Comparison of ENCODE assay signal across 17 cellular contexts in genomic region chr1:101282314-101283087, GRCh38. TPM values are rescaled to one million over a fixed set of nuclear protein-coding genes. Genes with fewer than 3 reads are reported as not detected.
DNase-seq lines count a peak whose midpoint lies in the region; ATAC-seq and TF ChIP-seq lines count a peak whose summit lies in the region.
"Had no signal": no experiment of that assay in that cellular context is flagged by ENCODE, and none has a peak within 500 bp of the region (broad histone marks: within the 10 kb centered on the region; RNA-seq: fewer than 3 reads in every experiment).

No MANE protein-coding gene starts in this region.

- no peaks in the 10 kb centered on the region for H3K27me3 ChIP-seq in SK-N-SH (ENCODE audit: insufficient read depth)
- H3K27me3 ChIP-seq in effector memory CD4-positive, alpha-beta T cell (replicated peaks; ENCODE audit: control insufficient read depth, insufficient read depth, low read length, poor library complexity, severe bottlenecking) = no peaks in the 10 kb centered on the region
- H3K27me3 ChIP-seq in left lung = peaks cover 3 to 6% of the 10 kb centered on the region in 2 donors

- H3K27ac Mint-ChIP-seq in activated T-cell treated with anti-CD3 and anti-CD28 coated beads, Interleukin-2, amount 50 U/mL, for 24 hours = peak overlapping the region; percentile 87
- H3K27ac Mint-ChIP-seq: activated CD4-positive, alpha-beta T cell treated with anti-CD3 and anti-CD28 coated beads, Interleukin-2, amount 10 ng/mL, durations not matched to agents 24 days and 14 days had no signal

- TF ChIP-seq RAD21 in SK-N-SH (IDR thresholded peaks at IDR 0.05; ENCODE audit: low read length) = no peak

- peaks cover 94% of the 10 kb centered on the region for H3K4me1 Mint-ChIP-seq in activated T-cell treated with anti-CD3 and anti-CD28 coated beads, Interleukin-2, amount 50 U/mL, for 24 hours (ENCODE audit: low read depth)

- TF ChIP-seq CTCF in SK-N-SH (IDR thresholded peaks at IDR 0.05) (no peak), left lung (IDR thresholded peaks at IDR 0.05) (no peak)

- H4K20me1 ChIP-seq in SK-N-SH (ENCODE audit: insufficient read depth) = no peaks in the 10 kb centered on the region

- WGBS in SK-N-SH (ENCODE audit: low lambda C conversion rate) = 67% methylated on average over 10 of the region's 10 CpGs

- no peaks in the 10 kb centered on the region for H3K9me3 ChIP-seq in SK-N-SH
- H3K9me3 ChIP-seq in effector memory CD4-positive, alpha-beta T cell (ENCODE audit: control insufficient read depth, low read length) = no peaks in the 10 kb centered on the region
- no peaks in the 10 kb centered on the region for H3K9me3 ChIP-seq in left lung

- H3K4me3 Mint-ChIP-seq in activated T-cell treated with anti-CD3 and anti-CD28 coated beads, Interleukin-2, amount 50 U/mL, for 24 hours = no peak overlapping the region
- H3K4me3 Mint-ChIP-seq: activated CD4-positive, alpha-beta T cell treated with anti-CD3 and anti-CD28 coated beads, Interleukin-2, amount 10 ng/mL, durations not matched to agents 24 days and 14 days had no signal

- no peak for TF ChIP-seq EP300 in SK-N-SH (IDR thresholded peaks at IDR 0.05; ENCODE audit: borderline replicate concordance in 1 of 2, low read depth in 1 of 2, low read length in 1 of 2)

- H3K4me1 ChIP-seq in SK-N-SH (ENCODE audit: control insufficient read depth in 1 of 2, insufficient read depth in 2 of 2, low read depth in 1 of 2, low read length in 1 of 2) (peaks cover 0 to 3% of the 10 kb centered on the region in 2 experiments; a peak in 1 of 4 replicates), left lung (peaks cover 0 to 10% of the 10 kb centered on the region in 2 donors)
- peaks cover 82% of the 10 kb centered on the region for H3K4me1 ChIP-seq in effector memory CD4-positive, alpha-beta T cell (ENCODE audit: control insufficient read depth, insufficient read depth, low read length, poor library complexity, severe bottlenecking)

- ATAC-seq in HG03442 (IDR thresholded peaks at IDR 0.05; ENCODE audit: unreplicated experiment) (no peak), left lung (no peak)

- H3K27ac ChIP-seq in SK-N-SH (ENCODE audit: low read depth in 2 of 2, low read length in 1 of 2) = no peak overlapping the region
- peak overlapping the region; percentile 74 for H3K27ac ChIP-seq in effector memory CD4-positive, alpha-beta T cell (ENCODE audit: insufficient read depth, low read length, poor library complexity, severe bottlenecking)
- H3K27ac ChIP-seq in left lung = no peak overlapping the region
- H3K27ac ChIP-seq: coronary artery, GM23248 had no signal

- H3K36me3 ChIP-seq in SK-N-SH (replicated peaks in 1 of 2; ENCODE audit: control insufficient read depth in 1 of 2, insufficient read depth in 2 of 2, low read length in 1 of 2) (no peaks in the 10 kb centered on the region), left lung (no peaks in the 10 kb centered on the region)
- H3K36me3 ChIP-seq in effector memory CD4-positive, alpha-beta T cell (ENCODE audit: control insufficient read depth, insufficient read depth, low read length) = no peaks in the 10 kb centered on the region

- H2AFZ ChIP-seq in SK-N-SH (ENCODE audit: low read depth) = no peak overlapping the region
- H2AFZ ChIP-seq: GM23248 had no signal

- POLR2A ChIA-PET in SK-N-SH (lab: Yijun Ruan, JAX) = no interaction called here

- no peaks in the 10 kb centered on the region for H3K27me3 Mint-ChIP-seq in activated T-cell treated with anti-CD3 and anti-CD28 coated beads, Interleukin-2, amount 50 U/mL, for 24 hours
- H3K27me3 Mint-ChIP-seq: activated CD4-positive, alpha-beta T cell treated with anti-CD3 and anti-CD28 coated beads, Interleukin-2, amount 10 ng/mL, durations not matched to agents 24 days and 14 days had no signal

- CTCF ChIA-PET in SK-N-SH (lab: Yijun Ruan, JAX) = interaction anchor here (0.9 to 1.2 kb wide), 3 partner anchors 8 to 17 kb away, joined by 3 to 6 read pairs (median 3); no protein-coding TSS in a partner anchor

- no peaks in the 10 kb centered on the region for H3K9me2 ChIP-seq in SK-N-SH

- H3K9me3 Mint-ChIP-seq in activated T-cell treated with anti-CD3 and anti-CD28 coated beads, Interleukin-2, amount 50 U/mL, for 24 hours = no peaks in the 10 kb centered on the region
- H3K9me3 Mint-ChIP-seq: activated CD4-positive, alpha-beta T cell treated with anti-CD3 and anti-CD28 coated beads, Interleukin-2, amount 10 ng/mL, durations not matched to agents 24 days and 14 days had no signal

- peak overlapping the region; percentile 18; the same call in 1 of the 2 replicates for H3K4me2 ChIP-seq in SK-N-SH

- no peak for DNase-seq in activated T-cell treated with anti-CD3 and anti-CD28 coated beads, Interleukin-2, amount 50 U/mL, for 24 hours
- DNase-seq in activated T-cell treated with anti-CD3 and anti-CD28 coated beads for 4 hours = no peak
- DNase-seq in SK-N-SH = no peak
- DNase-seq in effector memory CD4-positive, alpha-beta T cell = no peak
- DNase-seq in skeletal muscle cell (ENCODE audit: low read depth) = peak; percentile 74
- no peak for DNase-seq in inferior parietal cortex (ENCODE audit: extremely low spot score)
- no peak for DNase-seq in left lung
- DNase-seq: activated CD4-positive, alpha-beta T cell treated with anti-CD3 and anti-CD28 coated beads, Interleukin-2, amount 10 ng/mL, durations not matched to agents 24 days and 14 days; activated gamma-delta T cell treated with Interleukin-2 at 50 U/mL for 16 hours; Calu3; GM23248; NCI-H1436 treated with DMSO at 0.1 percent for 48 hours; NCI-H526; occipital lobe; small intestine had no signal

- intact Hi-C loops in left lung (cut with DNase I) = no loop called here

- H3K36me3 Mint-ChIP-seq in activated T-cell treated with anti-CD3 and anti-CD28 coated beads, Interleukin-2, amount 50 U/mL, for 24 hours (ENCODE audit: low read depth) = peaks cover 2% of the 10 kb centered on the region

- H3K9ac ChIP-seq in SK-N-SH = no peak overlapping the region
- H3K9ac ChIP-seq: GM23248 had no signal

- H3K79me2 ChIP-seq in SK-N-SH (ENCODE audit: insufficient read depth) = no peaks in the 10 kb centered on the region

- H3K4me3 ChIP-seq in SK-N-SH (ENCODE audit: low read depth in 2 of 2, low read length in 1 of 2) (no peak overlapping the region), skeletal muscle cell (ENCODE audit: low read depth, low read length) (no peak overlapping the region), left lung (no peak overlapping the region)
- H3K4me3 ChIP-seq in effector memory CD4-positive, alpha-beta T cell (ENCODE audit: insufficient read depth, low read depth, low read length, poor library complexity, severe bottlenecking) = no peak overlapping the region
- H3K4me3 ChIP-seq: coronary artery, GM23248 had no signal

- no peaks in the 10 kb centered on the region for H3F3A ChIP-seq in SK-N-SH (replicated peaks; ENCODE audit: insufficient read depth)

TF ChIP-seq in SK-N-SH, 30 proteins besides CTCF, POLR2A, EP300 and RAD21:
- TF ChIP-seq PBX3 (IDR thresholded peaks at IDR 0.05) (peak; percentile 30), SIN3A (IDR thresholded peaks at IDR 0.05; ENCODE audit: borderline replicate concordance, low read depth, low read length) (no peak), NFIC (IDR thresholded peaks at IDR 0.05; ENCODE audit: borderline replicate concordance) (peak; percentile 63; the same call in 1 of the 2 replicates), EZH2phosphoT487 (IDR thresholded peaks at IDR 0.05; ENCODE audit: borderline replicate concordance, low read depth) (no peak), RFX5 (IDR thresholded peaks at IDR 0.05; ENCODE audit: low read length) (no peak), SMC3 (IDR thresholded peaks at IDR 0.05; ENCODE audit: low read depth, low read length) (no peak), TCF12 (IDR thresholded peaks at IDR 0.05) (peak; percentile 47), FOSL2 (IDR thresholded peaks at IDR 0.05; ENCODE audit: borderline replicate concordance, low read depth) (no peak)

RNA-seq across cellular contexts. Expression of gene S1PR1, which starts 45.7 kb away (rescaled TPM):
- polyA plus RNA-seq in SK-N-SH (2012; rRNA removed) = 5.9 and 6.5 TPM in 2 replicates
- 3.9 and 5.5 TPM in 2 replicates for polyA plus RNA-seq in SK-N-SH (2012; cell fraction: cytosol; rRNA removed)
- 2.0 and 4.0 TPM in 2 replicates for polyA plus RNA-seq in SK-N-SH (2012; cell fraction: nucleus; rRNA removed)
- 10 to 100 TPM; 35.5 to 89.3 TPM for total RNA-seq in left lung
- total RNA-seq: Calu3 had no signal
